Comparison of ENCODE assay signal across 8 cellular contexts in genomic region chr6:7910298-7910653, GRCh38. TPM values are rescaled to one million over a fixed set of nuclear protein-coding genes. Genes with fewer than 3 reads are reported as not detected.
DNase-seq lines count a peak whose midpoint lies in the region; ATAC-seq, FAIRE-seq and TF ChIP-seq lines count a peak whose summit lies in the region.

No MANE protein-coding gene starts in this region.

- DNase-seq in kidney = no peak
- no peak for DNase-seq in upper lobe of left lung
- no peak for DNase-seq in NCI-H345 (lab: John Stamatoyannopoulos, UW)
- no peak for DNase-seq in SW480 (ENCODE audit: low spot score)
- DNase-seq in NOMO-1 treated with DMSO at 0.1 percent for 48 hours (lab: John Stamatoyannopoulos, UW; ENCODE audit: unreplicated experiment) = no peak

- H3K9me3 ChIP-seq in kidney (ENCODE audit: control insufficient read depth in 1 of 2, low read length in 2 of 2) (no peaks in the 10 kb centered on the region), upper lobe of left lung (no peaks in the 10 kb centered on the region)

- no peak for FAIRE-seq in kidney (lab: Jason Lieb, UNC)

- H3K4me3 ChIP-seq in WI38 (ENCODE audit: low read depth, low read length) (peak overlapping the region; percentile 79), kidney (ENCODE audit: low read length in 2 of 2) (peak overlapping the region; percentile 25 to 30), upper lobe of left lung (peak overlapping the region; percentile 74 to 100 (median 95))

- H3K4me1 ChIP-seq in kidney (ENCODE audit: control insufficient read depth in 1 of 2, insufficient read depth in 1 of 2, low read depth in 1 of 2, low read length in 2 of 2) = peaks cover 15 to 17% of the 10 kb centered on the region in 2 donors
- H3K4me1 ChIP-seq in upper lobe of left lung = peaks cover 16 to 36% (median 20%) of the 10 kb centered on the region in 4 donors

- WGBS in upper lobe of left lung, 2 donors = no CpG with 5 or more reads among the region's 57 CpGs

- TF ChIP-seq CTCF in WI38 (IDR thresholded peaks at IDR 0.05; ENCODE audit: low read depth, low read length) (no peak), kidney (IDR thresholded peaks at IDR 0.05; ENCODE audit: borderline replicate concordance, extremely low read depth, insufficient read depth) (no peak), upper lobe of left lung (IDR thresholded peaks at IDR 0.05) (no peak)

- H3K9ac ChIP-seq in kidney (ENCODE audit: low read length in 2 of 2) = no peak overlapping the region

- ATAC-seq in GM18867 (IDR thresholded peaks at IDR 0.05; ENCODE audit: unreplicated experiment) (peak; percentile 18), HG02642 (IDR thresholded peaks at IDR 0.05; ENCODE audit: poor library complexity, unreplicated experiment) (peak; percentile 24), upper lobe of left lung (ENCODE audit: low FRiP score in 2 of 2) (no peak)

- H3K27me3 ChIP-seq in upper lobe of left lung = no peaks in the 10 kb centered on the region

- no peak for TF ChIP-seq POLR2A in upper lobe of left lung (IDR thresholded peaks at IDR 0.05)

- H3K36me3 ChIP-seq in kidney (ENCODE audit: control insufficient read depth in 1 of 2, insufficient read depth in 2 of 2, low read length in 2 of 2) (no peaks in the 10 kb centered on the region), upper lobe of left lung (no peaks in the 10 kb centered on the region)

- intact Hi-C loops in kidney (cut with DNase I) = no loop called here

- no peak for TF ChIP-seq EP300 in upper lobe of left lung (IDR thresholded peaks at IDR 0.05)

- H3K27ac ChIP-seq in kidney (ENCODE audit: low read depth in 2 of 2, low read length in 2 of 2) (peak overlapping the region in 1 of 2 donors; percentile 43), upper lobe of left lung (peak overlapping the region; percentile 71 to 88 (median 78))

RNA-seq across cellular contexts. Expression of gene TXNDC5, which starts 0.3 kb away (rescaled TPM):
- total RNA-seq in kidney = 153 TPM
- 73.5 TPM for polyA plus RNA-seq in kidney (ENCODE audit: insufficient read depth, low read depth, low replicate concordance)
- 100 to 1,000 TPM in 4 of 6 donors, 10 to 100 TPM in 2; 52.4 to 177 (median 132) TPM for total RNA-seq in upper lobe of left lung

Comparison
In these comparisons a context has a peak if more than half of its experiments do, and no peak if none do; other contexts are left out.
1. ATAC-seq: peak in GM18867 (single experiment) and HG02642 (single experiment); none in upper lobe of left lung (0 of 2).
2. H3K4me3 ChIP-seq: peak in every context shown above with its lines; median percentile 95 in upper lobe of left lung; 79 in WI38; 28 in kidney.